In the genomic region with DNA sequence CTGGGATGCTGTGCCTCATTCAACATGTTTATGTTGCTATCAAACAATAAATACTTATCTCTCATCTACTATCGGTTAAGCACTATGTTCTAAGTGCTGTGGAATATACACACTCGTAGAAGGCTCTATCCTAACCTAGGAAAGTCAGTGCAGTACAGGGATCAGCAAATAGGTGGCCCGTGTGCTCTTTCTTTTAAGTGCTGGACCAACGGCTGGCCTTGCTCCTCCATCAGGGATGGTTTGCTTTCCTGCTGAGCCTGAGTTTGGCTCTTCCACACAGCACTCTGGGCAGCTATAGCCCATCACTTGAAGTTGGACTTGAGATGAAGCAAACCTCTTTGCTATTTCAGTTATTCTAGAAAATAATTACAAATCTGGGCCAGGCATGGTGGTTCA, we compare ENCODE assay signal across 12 cellular contexts.
DNase-seq lines count a peak whose midpoint lies in the region; ATAC-seq, FAIRE-seq and TF ChIP-seq lines count a peak whose summit lies in the region.
"Had no signal": no experiment of that assay in that cellular context is flagged by ENCODE, and none has a peak within 500 bp of the region (broad histone marks: within the 10 kb centered on the region; RNA-seq: fewer than 3 reads in every experiment).

No MANE protein-coding gene starts in this region.

- H3K27me3 ChIP-seq in H1 (replicated peaks in 1 of 4; ENCODE audit: control insufficient read depth in 3 of 4, extremely low read depth in 1 of 4, insufficient read depth in 3 of 4, low read length in 3 of 4): no peaks in the 10 kb centered on the region
- H3K27me3 ChIP-seq: SJCRH30 had no signal

- no peak overlapping the region for H3K27ac ChIP-seq in H1 (ENCODE audit: low read depth, low read length)
- H3K27ac ChIP-seq: SJCRH30 had no signal

- CTCF ChIA-PET in H1 (lab: Charles Lee; ENCODE audit: partially characterized antibody): interaction anchor here (0.7 to 4.6 kb wide), 27 partner anchors 10 to 511 kb away, joined by 3 to 30 read pairs (median 3); partner anchors contain the start of gene DAAM2

- H3K4ac ChIP-seq in H1 (replicated peaks; ENCODE audit: insufficient read length, low read depth, low read length): no peak overlapping the region

- no peak overlapping the region for H4K5ac ChIP-seq in H1 (ENCODE audit: insufficient read length, low read depth, low read length)

- no peaks in the 10 kb centered on the region for H4K20me1 ChIP-seq in H1 (replicated peaks in 1 of 2; ENCODE audit: control insufficient read depth in 1 of 2, insufficient read depth in 2 of 2, low read length in 2 of 2)

- no peak overlapping the region for H2BK120ac ChIP-seq in H1 (replicated peaks; ENCODE audit: low read depth, low read length)

- H3K18ac ChIP-seq in H1 (ENCODE audit: extremely low read depth, low read length): no peak overlapping the region

- no peak for TF ChIP-seq EP300 in H1 (IDR thresholded peaks at IDR 0.05; ENCODE audit: borderline replicate concordance in 1 of 2, low read depth in 2 of 2, low read length in 2 of 2)

- no peaks in the 10 kb centered on the region for H3K79me1 ChIP-seq in H1 (ENCODE audit: low read depth, low read length)

- WGBS in H1 (ENCODE audit: extremely low coverage in 1 of 2, insufficient coverage in 1 of 2, insufficient read length in 1 of 2, insufficient replicate concordance in 2 of 2, low coverage in 1 of 2, low lambda C conversion rate in 2 of 2, missing lambda C conversion rate in 1 of 2), 2 experiments: 79% methylated on average over 4 of the region's 4 CpGs; no CpG with 5 or more reads in 1 of the 2 experiments

- no peak overlapping the region for H2BK15ac ChIP-seq in H1 (ENCODE audit: low read length)

- peak; percentile 46 to 71 (median 61) for TF ChIP-seq CTCF in H1 (IDR thresholded peaks at IDR 0.05; ENCODE audit: control extremely low read depth in 1 of 3, insufficient read depth in 1 of 3, low read depth in 1 of 3, low read length in 3 of 3)
- TF ChIP-seq CTCF in mucosa of descending colon (IDR thresholded peaks at IDR 0.05): no peak

- H3K36me3 ChIP-seq in H1 (ENCODE audit: control insufficient read depth in 2 of 4, insufficient read depth in 4 of 4, low read length in 3 of 4) (no peaks in the 10 kb centered on the region), mucosa of descending colon (ENCODE audit: low read depth) (no peaks in the 10 kb centered on the region)
- H3K36me3 ChIP-seq: SJCRH30 had no signal

- no peak overlapping the region for H3K4me2 ChIP-seq in H1 (ENCODE audit: insufficient read depth in 1 of 2, low read depth in 2 of 2, low read length in 2 of 2)

- no peak overlapping the region for H3K56ac ChIP-seq in H1 (replicated peaks; ENCODE audit: insufficient read length, low read depth, low read length)

- no peak overlapping the region for H4K8ac ChIP-seq in H1 (ENCODE audit: extremely low read depth, insufficient read depth, low read length)

- H3K79me2 ChIP-seq in H1 (ENCODE audit: control insufficient read depth in 1 of 2, insufficient read depth in 2 of 2, low read length in 2 of 2): no peaks in the 10 kb centered on the region

- no peak overlapping the region for H3K9ac ChIP-seq in H1 (replicated peaks in 1 of 4; ENCODE audit: extremely low read depth in 1 of 4, low read depth in 3 of 4, low read length in 3 of 4)

- no peak overlapping the region for H2BK20ac ChIP-seq in H1 (ENCODE audit: low read length)

- H3K9me3 ChIP-seq in H1 (ENCODE audit: insufficient read depth in 2 of 2, low read depth in 1 of 2, low read length in 1 of 2): no peaks in the 10 kb centered on the region; a peak in 1 of 4 replicates
- no peaks in the 10 kb centered on the region for H3K9me3 ChIP-seq in mucosa of descending colon
- H3K9me3 ChIP-seq: SJCRH30 had no signal

- no peak overlapping the region for H3K23ac ChIP-seq in H1 (ENCODE audit: insufficient read length)

- ATAC-seq in HG02798 (IDR thresholded peaks at IDR 0.05; ENCODE audit: poor library complexity, unreplicated experiment) (peak; percentile 13), mucosa of descending colon (peak; percentile 44), HG03108 (IDR thresholded peaks at IDR 0.05; ENCODE audit: unreplicated experiment) (no peak)

- H2AFZ ChIP-seq in H1 (ENCODE audit: low read length): no peak overlapping the region

- H3K4me1 ChIP-seq in H1 (replicated peaks in 1 of 4; ENCODE audit: control insufficient read depth in 3 of 4, insufficient read depth in 4 of 4, low read length in 3 of 4) (no peaks in the 10 kb centered on the region), mucosa of descending colon (ENCODE audit: low read depth) (no peaks in the 10 kb centered on the region)
- H3K4me1 ChIP-seq: SJCRH30 had no signal

- intact Hi-C loops in mucosa of descending colon (cut with DNase I, micrococcal nuclease): no loop called here

- TF ChIP-seq POLR2A in H1 (IDR thresholded peaks at IDR 0.05; ENCODE audit: control extremely low read depth in 1 of 2, low read depth in 2 of 2, low read length in 2 of 2): no peak

- POLR2A ChIA-PET in H1 (lab: Charles Lee; ENCODE audit: partially characterized antibody): no interaction called here

- H3K4me3 ChIP-seq in H1 (ENCODE audit: extremely low read depth in 1 of 4, insufficient read depth in 2 of 4, low read depth in 3 of 4, low read length in 4 of 4) (no peak overlapping the region), mucosa of descending colon (no peak overlapping the region)
- H3K4me3 ChIP-seq: SJCRH30 had no signal

- no peak overlapping the region for H3K14ac ChIP-seq in H1 (ENCODE audit: insufficient read length)

- H2BK12ac ChIP-seq in H1 (ENCODE audit: low read depth, low read length): no peak overlapping the region

- no peak overlapping the region for H4K91ac ChIP-seq in H1 (replicated peaks; ENCODE audit: insufficient read length, low read length)

- peak; percentile 65 for FAIRE-seq in H1 (lab: Jason Lieb, UNC)

- H3K23me2 ChIP-seq in H1 (ENCODE audit: low read depth, low read length): no peaks in the 10 kb centered on the region

- no peak overlapping the region for H2BK5ac ChIP-seq in H1 (ENCODE audit: low read depth, low read length)

- TF ChIP-seq RAD21 in H1 (IDR thresholded peaks at IDR 0.05 in 1 of 2, conservative IDR thresholded peaks at IDR 0.05 in 1 of 2; ENCODE audit: low read depth in 2 of 2, low read length in 2 of 2): peak; percentile 81 to 88

- DNase-seq in ELF-1 (ENCODE audit: low read depth, low spot score) (peak; percentile 17), H1 (ENCODE audit: low read depth in 1 of 2, low spot score in 2 of 2) (no peak), mucosa of descending colon (no peak), nucleus accumbens (lab: John Stamatoyannopoulos, UW) (no peak), NOMO-1 treated with DMSO at 0.1 percent for 48 hours (lab: John Stamatoyannopoulos, UW; ENCODE audit: unreplicated experiment) (no peak), GF-D8 (lab: John Stamatoyannopoulos, UW) (no peak)
- DNase-seq: activated CD4-positive, alpha-beta memory T cell treated with anti-CD3 and anti-CD28 coated beads for 36 hours; NCI-H1930; posterior cingulate gyrus had no signal

- H2AK5ac ChIP-seq in H1 (ENCODE audit: low read depth, low read length): no peak overlapping the region

TF ChIP-seq in H1, 55 proteins besides CTCF, POLR2A, EP300 and RAD21:
- TF ChIP-seq RXRA (IDR thresholded peaks at IDR 0.05; ENCODE audit: insufficient read depth, low read depth, low read length): no peak
- TF ChIP-seq SP2 (IDR thresholded peaks at IDR 0.05; ENCODE audit: low read length): no peak
- no peak for TF ChIP-seq CBX5 (IDR thresholded peaks at IDR 0.05; ENCODE audit: low read depth, low read length)
- TF ChIP-seq TAF7 (optimal IDR thresholded peaks at IDR 0.05; ENCODE audit: borderline replicate concordance, low read depth, low read length): no peak
- no peak for TF ChIP-seq SIN3A (conservative IDR thresholded peaks at IDR 0.05 in 1 of 2, IDR thresholded peaks at IDR 0.05 in 1 of 2; ENCODE audit: low read depth in 1 of 2, low read length in 2 of 2)
- no peak for TF ChIP-seq RFX5 (IDR thresholded peaks at IDR 0.05; ENCODE audit: borderline replicate concordance, low read depth, low read length)
- no peak for TF ChIP-seq FOSL1 (IDR thresholded peaks at IDR 0.05; ENCODE audit: insufficient read depth, low read depth, low read length)
- TF ChIP-seq EZH2 (IDR thresholded peaks at IDR 0.05; ENCODE audit: low read depth, low read length, severe bottlenecking): no peak
- no peak for TF ChIP-seq KDM1A (IDR thresholded peaks at IDR 0.05; ENCODE audit: borderline replicate concordance, low read length)
- no peak for TF ChIP-seq NANOG (IDR thresholded peaks at IDR 0.05; ENCODE audit: insufficient read depth, low read depth, low read length, poor library complexity, severe bottlenecking)
- TF ChIP-seq TEAD4 (IDR thresholded peaks at IDR 0.05; ENCODE audit: low read depth, low read length): no peak
- no peak for TF ChIP-seq SIRT6 (IDR thresholded peaks at IDR 0.05; ENCODE audit: low read length)
- TF ChIP-seq SAP30 (IDR thresholded peaks at IDR 0.05; ENCODE audit: insufficient read depth, insufficient replicate concordance, low read length): no peak
